In genomic region chr3:30282052-30282708, GRCh38 we compare ENCODE assay signal across 1 cellular context.
A peak's percentile ranks its signal among the peaks of the same experiment; 100 is the strongest.
TF ChIP-seq lines count a peak whose summit lies in the region.

No MANE protein-coding gene starts in this region.

TF ChIP-seq in HCT116, 20 proteins besides CTCF, POLR2A, EP300 and RAD21 (continued from another document):
- TF ChIP-seq REST (IDR thresholded peaks at IDR 0.05; ENCODE audit: low read depth) (no peak), MAX (IDR thresholded peaks at IDR 0.05) (peak; percentile 14; the same call in 1 of the 2 replicates), CEBPB (IDR thresholded peaks at IDR 0.05; ENCODE audit: low read depth) (peak; percentile 83), POLR2AphosphoS5 (IDR thresholded peaks at IDR 0.05; ENCODE audit: low read depth, low read length) (no peak), EZH2 (IDR thresholded peaks at IDR 0.05) (no peak), ZNF274 (IDR thresholded peaks at IDR 0.05; ENCODE audit: low read depth, low read length) (no peak), SRF (IDR thresholded peaks at IDR 0.05; ENCODE audit: low read depth) (peak; percentile 49), JUND (IDR thresholded peaks at IDR 0.05) (peak; percentile 87), SIN3A (IDR thresholded peaks at IDR 0.05; ENCODE audit: low read depth) (no peak)
